Comparison of ENCODE assay signal across 1 cellular context in genomic region chr4:39514888-39515401, GRCh38.
A peak's percentile ranks its signal among the peaks of the same experiment; 100 is the strongest.
TF ChIP-seq lines count a peak whose summit lies in the region.

No MANE protein-coding gene starts in this region.

TF ChIP-seq in HepG2, 621 proteins besides CTCF, POLR2A, EP300 and RAD21 (continued from another document and continues in another):
- TF ChIP-seq ZNF281 (CRISPR knock-in tag; IDR thresholded peaks at IDR 0.05; ENCODE audit: borderline replicate concordance): peak; percentile 72; the same call in 1 of the 2 replicates
- TF ChIP-seq HDAC2 (CRISPR knock-in tag; IDR thresholded peaks at IDR 0.05): peak; percentile 97
- TF ChIP-seq, protein P1, sequence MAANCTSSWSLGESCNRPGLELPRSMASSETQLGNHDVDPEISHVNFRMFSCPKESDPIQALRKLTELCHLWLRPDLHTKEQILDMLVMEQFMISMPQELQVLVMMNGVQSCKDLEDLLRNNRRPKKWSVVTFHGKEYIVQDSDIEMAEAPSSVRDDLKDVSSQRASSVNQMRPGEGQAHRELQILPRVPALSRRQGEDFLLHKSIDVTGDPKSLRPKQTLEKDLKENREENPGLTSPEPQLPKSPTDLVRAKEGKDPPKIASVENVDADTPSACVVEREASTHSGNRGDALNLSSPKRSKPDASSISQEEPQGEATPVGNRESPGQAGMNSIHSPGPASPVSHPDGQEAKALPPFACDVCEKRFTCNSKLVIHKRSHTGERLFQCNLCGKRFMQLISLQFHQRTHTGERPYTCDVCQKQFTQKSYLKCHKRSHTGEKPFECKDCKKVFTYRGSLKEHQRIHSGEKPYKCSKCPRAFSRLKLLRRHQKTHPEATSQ (CRISPR knock-in tag; IDR thresholded peaks at IDR 0.05; ENCODE audit: borderline replicate concordance): peak; percentile 92; the same call in 1 of the 2 replicates
- TF ChIP-seq CENPX (CRISPR knock-in tag; IDR thresholded peaks at IDR 0.05): no peak
- peak; percentile 97 for TF ChIP-seq ZNF331 (CRISPR knock-in tag; IDR thresholded peaks at IDR 0.05)
- no peak for TF ChIP-seq EZH2 (conservative IDR thresholded peaks at IDR 0.05; ENCODE audit: low read depth, low read length)
- no peak for TF ChIP-seq ZSCAN12 (CRISPR knock-in tag; IDR thresholded peaks at IDR 0.05)
- TF ChIP-seq MZF1 (CRISPR knock-in tag; IDR thresholded peaks at IDR 0.05; ENCODE audit: borderline replicate concordance): no peak
- TF ChIP-seq NCOA5 (CRISPR knock-in tag; IDR thresholded peaks at IDR 0.05): no peak
- TF ChIP-seq POLR2G (IDR thresholded peaks at IDR 0.05; ENCODE audit: low read depth, low read length): peak; percentile 56; the same call in 1 of the 2 replicates
- TF ChIP-seq ARID3A (IDR thresholded peaks at IDR 0.05; ENCODE audit: low read depth, low read length): peak; percentile 97
- peak; percentile 51; the same call in 1 of the 2 replicates for TF ChIP-seq ETV5 (CRISPR knock-in tag; IDR thresholded peaks at IDR 0.05; ENCODE audit: borderline replicate concordance)
- TF ChIP-seq TEAD2 (CRISPR knock-in tag; IDR thresholded peaks at IDR 0.05): no peak
- TF ChIP-seq ZEB1 (IDR thresholded peaks at IDR 0.05; ENCODE audit: insufficient replicate concordance, low read depth): peak; percentile 75
- peak; percentile 37; the same call in 1 of the 2 replicates for TF ChIP-seq ZBTB10 (CRISPR knock-in tag; IDR thresholded peaks at IDR 0.05; ENCODE audit: borderline replicate concordance)
- TF ChIP-seq, protein P2, sequence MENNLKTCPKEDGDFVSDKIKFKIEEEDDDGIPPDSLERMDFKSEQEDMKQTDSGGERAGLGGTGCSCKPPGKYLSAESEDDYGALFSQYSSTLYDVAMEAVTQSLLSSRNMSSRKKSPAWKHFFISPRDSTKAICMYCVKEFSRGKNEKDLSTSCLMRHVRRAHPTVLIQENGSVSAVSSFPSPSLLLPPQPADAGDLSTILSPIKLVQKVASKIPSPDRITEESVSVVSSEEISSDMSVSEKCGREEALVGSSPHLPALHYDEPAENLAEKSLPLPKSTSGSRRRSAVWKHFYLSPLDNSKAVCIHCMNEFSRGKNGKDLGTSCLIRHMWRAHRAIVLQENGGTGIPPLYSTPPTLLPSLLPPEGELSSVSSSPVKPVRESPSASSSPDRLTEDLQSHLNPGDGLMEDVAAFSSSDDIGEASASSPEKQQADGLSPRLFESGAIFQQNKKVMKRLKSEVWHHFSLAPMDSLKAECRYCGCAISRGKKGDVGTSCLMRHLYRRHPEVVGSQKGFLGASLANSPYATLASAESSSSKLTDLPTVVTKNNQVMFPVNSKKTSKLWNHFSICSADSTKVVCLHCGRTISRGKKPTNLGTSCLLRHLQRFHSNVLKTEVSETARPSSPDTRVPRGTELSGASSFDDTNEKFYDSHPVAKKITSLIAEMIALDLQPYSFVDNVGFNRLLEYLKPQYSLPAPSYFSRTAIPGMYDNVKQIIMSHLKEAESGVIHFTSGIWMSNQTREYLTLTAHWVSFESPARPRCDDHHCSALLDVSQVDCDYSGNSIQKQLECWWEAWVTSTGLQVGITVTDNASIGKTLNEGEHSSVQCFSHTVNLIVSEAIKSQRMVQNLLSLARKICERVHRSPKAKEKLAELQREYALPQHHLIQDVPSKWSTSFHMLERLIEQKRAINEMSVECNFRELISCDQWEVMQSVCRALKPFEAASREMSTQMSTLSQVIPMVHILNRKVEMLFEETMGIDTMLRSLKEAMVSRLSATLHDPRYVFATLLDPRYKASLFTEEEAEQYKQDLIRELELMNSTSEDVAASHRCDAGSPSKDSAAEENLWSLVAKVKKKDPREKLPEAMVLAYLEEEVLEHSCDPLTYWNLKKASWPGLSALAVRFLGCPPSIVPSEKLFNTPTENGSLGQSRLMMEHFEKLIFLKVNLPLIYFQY (CRISPR knock-in tag; IDR thresholded peaks at IDR 0.05; ENCODE audit: borderline replicate concordance): peak; percentile 42; the same call in 1 of the 2 replicates
- no peak for TF ChIP-seq DR1 (CRISPR knock-in tag; IDR thresholded peaks at IDR 0.05)
- no peak for TF ChIP-seq ZNF558 (CRISPR knock-in tag; IDR thresholded peaks at IDR 0.05; ENCODE audit: borderline replicate concordance)
- TF ChIP-seq IKZF1 (IDR thresholded peaks at IDR 0.05): no peak
- peak; percentile 59 for TF ChIP-seq SKI (IDR thresholded peaks at IDR 0.05; ENCODE audit: partially characterized antibody)
- TF ChIP-seq KDM1A (CRISPR knock-in tag; IDR thresholded peaks at IDR 0.05): peak; percentile 65; the same call in 1 of the 2 replicates
- 0 out of 2 replicates have a peak, but pooled peaks have one; percentile 61 for TF ChIP-seq AHR (CRISPR knock-in tag; IDR thresholded peaks at IDR 0.05)
- TF ChIP-seq ATF1 (CRISPR knock-in tag; IDR thresholded peaks at IDR 0.05): peak; percentile 58; the same call in 1 of the 2 replicates
- no peak for TF ChIP-seq RBM39 (IDR thresholded peaks at IDR 0.05; ENCODE audit: low read depth, low read length, poor library complexity, severe bottlenecking)
- TF ChIP-seq ZNF329 (CRISPR knock-in tag; IDR thresholded peaks at IDR 0.05; ENCODE audit: low read depth): no peak
- TF ChIP-seq MXI1 (IDR thresholded peaks at IDR 0.05; ENCODE audit: borderline replicate concordance, low read depth, low read length): peak; percentile 13; the same call in 1 of the 3 replicates
- peak; percentile 93 for TF ChIP-seq POGZ (CRISPR knock-in tag; IDR thresholded peaks at IDR 0.05)
- TF ChIP-seq, protein P3, sequence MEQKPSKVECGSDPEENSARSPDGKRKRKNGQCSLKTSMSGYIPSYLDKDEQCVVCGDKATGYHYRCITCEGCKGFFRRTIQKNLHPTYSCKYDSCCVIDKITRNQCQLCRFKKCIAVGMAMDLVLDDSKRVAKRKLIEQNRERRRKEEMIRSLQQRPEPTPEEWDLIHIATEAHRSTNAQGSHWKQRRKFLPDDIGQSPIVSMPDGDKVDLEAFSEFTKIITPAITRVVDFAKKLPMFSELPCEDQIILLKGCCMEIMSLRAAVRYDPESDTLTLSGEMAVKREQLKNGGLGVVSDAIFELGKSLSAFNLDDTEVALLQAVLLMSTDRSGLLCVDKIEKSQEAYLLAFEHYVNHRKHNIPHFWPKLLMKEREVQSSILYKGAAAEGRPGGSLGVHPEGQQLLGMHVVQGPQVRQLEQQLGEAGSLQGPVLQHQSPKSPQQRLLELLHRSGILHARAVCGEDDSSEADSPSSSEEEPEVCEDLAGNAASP (CRISPR knock-in tag; IDR thresholded peaks at IDR 0.05; ENCODE audit: borderline replicate concordance): peak; percentile 99
- TF ChIP-seq NFE2L1 (CRISPR knock-in tag; IDR thresholded peaks at IDR 0.05; ENCODE audit: borderline replicate concordance): no peak
- TF ChIP-seq, protein P4, sequence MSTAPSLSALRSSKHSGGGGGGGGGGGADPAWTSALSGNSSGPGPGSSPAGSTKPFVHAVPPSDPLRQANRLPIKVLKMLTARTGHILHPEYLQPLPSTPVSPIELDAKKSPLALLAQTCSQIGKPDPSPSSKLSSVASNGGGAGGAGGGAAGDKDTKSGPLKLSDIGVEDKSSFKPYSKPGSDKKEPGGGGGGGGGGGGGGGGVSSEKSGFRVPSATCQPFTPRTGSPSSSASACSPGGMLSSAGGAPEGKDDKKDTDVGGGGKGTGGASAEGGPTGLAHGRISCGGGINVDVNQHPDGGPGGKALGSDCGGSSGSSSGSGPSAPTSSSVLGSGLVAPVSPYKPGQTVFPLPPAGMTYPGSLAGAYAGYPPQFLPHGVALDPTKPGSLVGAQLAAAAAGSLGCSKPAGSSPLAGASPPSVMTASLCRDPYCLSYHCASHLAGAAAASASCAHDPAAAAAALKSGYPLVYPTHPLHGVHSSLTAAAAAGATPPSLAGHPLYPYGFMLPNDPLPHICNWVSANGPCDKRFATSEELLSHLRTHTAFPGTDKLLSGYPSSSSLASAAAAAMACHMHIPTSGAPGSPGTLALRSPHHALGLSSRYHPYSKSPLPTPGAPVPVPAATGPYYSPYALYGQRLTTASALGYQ (CRISPR knock-in tag; IDR thresholded peaks at IDR 0.05): peak; percentile 98
- TF ChIP-seq HOXA5 (CRISPR knock-in tag; IDR thresholded peaks at IDR 0.05): peak; percentile 88
- TF ChIP-seq ZNF136 (CRISPR knock-in tag; IDR thresholded peaks at IDR 0.05; ENCODE audit: low read depth): no peak
- TF ChIP-seq, protein P5, sequence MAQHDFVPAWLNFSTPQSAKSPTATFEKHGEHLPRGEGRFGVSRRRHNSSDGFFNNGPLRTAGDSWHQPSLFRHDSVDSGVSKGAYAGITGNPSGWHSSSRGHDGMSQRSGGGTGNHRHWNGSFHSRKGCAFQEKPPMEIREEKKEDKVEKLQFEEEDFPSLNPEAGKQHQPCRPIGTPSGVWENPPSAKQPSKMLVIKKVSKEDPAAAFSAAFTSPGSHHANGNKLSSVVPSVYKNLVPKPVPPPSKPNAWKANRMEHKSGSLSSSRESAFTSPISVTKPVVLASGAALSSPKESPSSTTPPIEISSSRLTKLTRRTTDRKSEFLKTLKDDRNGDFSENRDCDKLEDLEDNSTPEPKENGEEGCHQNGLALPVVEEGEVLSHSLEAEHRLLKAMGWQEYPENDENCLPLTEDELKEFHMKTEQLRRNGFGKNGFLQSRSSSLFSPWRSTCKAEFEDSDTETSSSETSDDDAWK (CRISPR knock-in tag; IDR thresholded peaks at IDR 0.05): no peak
- peak; percentile 94 for TF ChIP-seq MAFF (IDR thresholded peaks at IDR 0.05; ENCODE audit: low read depth, low read length)
- TF ChIP-seq, protein P6, sequence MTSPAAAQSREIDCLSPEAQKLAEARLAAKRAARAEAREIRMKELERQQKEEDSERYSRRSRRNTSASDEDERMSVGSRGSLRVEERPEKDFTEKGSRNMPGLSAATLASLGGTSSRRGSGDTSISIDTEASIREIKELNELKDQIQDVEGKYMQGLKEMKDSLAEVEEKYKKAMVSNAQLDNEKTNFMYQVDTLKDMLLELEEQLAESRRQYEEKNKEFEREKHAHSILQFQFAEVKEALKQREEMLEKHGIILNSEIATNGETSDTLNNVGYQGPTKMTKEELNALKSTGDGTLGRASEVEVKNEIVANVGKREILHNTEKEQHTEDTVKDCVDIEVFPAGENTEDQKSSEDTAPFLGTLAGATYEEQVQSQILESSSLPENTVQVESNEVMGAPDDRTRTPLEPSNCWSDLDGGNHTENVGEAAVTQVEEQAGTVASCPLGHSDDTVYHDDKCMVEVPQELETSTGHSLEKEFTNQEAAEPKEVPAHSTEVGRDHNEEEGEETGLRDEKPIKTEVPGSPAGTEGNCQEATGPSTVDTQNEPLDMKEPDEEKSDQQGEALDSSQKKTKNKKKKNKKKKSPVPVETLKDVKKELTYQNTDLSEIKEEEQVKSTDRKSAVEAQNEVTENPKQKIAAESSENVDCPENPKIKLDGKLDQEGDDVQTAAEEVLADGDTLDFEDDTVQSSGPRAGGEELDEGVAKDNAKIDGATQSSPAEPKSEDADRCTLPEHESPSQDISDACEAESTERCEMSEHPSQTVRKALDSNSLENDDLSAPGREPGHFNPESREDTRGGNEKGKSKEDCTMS (CRISPR knock-in tag; conservative IDR thresholded peaks at IDR 0.05): no peak
- peak; percentile 62; the same call in 1 of the 2 replicates for TF ChIP-seq ZBTB7B (CRISPR knock-in tag; IDR thresholded peaks at IDR 0.05)
- TF ChIP-seq ZBTB14 (CRISPR knock-in tag; IDR thresholded peaks at IDR 0.05): no peak
- no peak for TF ChIP-seq ZNF615 (CRISPR knock-in tag; IDR thresholded peaks at IDR 0.05; ENCODE audit: borderline replicate concordance)
